1 cellular context compared by ENCODE assay signal in the genomic region with DNA sequence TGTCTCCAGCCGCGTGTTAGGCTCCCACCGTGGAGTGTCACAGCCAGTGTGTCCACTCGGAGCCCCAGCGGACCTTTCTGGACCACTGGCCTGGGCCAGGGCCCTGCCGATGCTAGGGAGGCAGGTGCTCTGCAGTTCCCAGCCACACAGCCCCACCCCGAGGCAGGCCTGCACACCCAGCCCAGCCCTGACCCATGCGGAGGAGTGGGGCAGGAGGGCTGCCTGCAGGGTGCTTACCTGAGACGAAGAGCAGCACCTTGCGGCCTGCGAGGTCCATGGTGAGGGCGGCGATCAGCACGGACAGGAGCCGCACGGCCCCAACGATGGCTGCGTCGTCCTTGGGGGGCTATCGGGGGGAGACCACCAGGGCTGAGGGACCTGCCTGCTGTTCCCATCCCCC.
TF ChIP-seq lines count a peak whose summit lies in the region.

No MANE protein-coding gene starts in this region.

TF ChIP-seq in HepG2, 621 proteins besides CTCF, POLR2A, EP300 and RAD21:
- TF ChIP-seq GMEB1 (CRISPR knock-in tag; IDR thresholded peaks at IDR 0.05; ENCODE audit: borderline replicate concordance) (no peak), RBFOX2 (IDR thresholded peaks at IDR 0.05; ENCODE audit: low read depth, low read length) (peak; percentile 59), AGO2 (optimal IDR thresholded peaks at IDR 0.05; ENCODE audit: low read depth, low read length) (peak; percentile 29)
